In genomic region chr1:197343663-197344273, GRCh38 we compare ENCODE assay signal across 15 cellular contexts.
"Had no signal": no experiment of that assay in that cellular context is flagged by ENCODE, and none has a peak within 500 bp of the region (broad histone marks: within the 10 kb centered on the region; RNA-seq: fewer than 3 reads in every experiment).

No MANE protein-coding gene starts in this region.

- FAIRE-seq: keratinocyte had no signal

- H3K27me3 ChIP-seq: ascending aorta, cardiac muscle cell, gastroesophageal sphincter, right atrium auricular region had no signal

- H3K36me3 ChIP-seq: ascending aorta, cardiac muscle cell, gastroesophageal sphincter, right atrium auricular region, WERI-Rb-1 had no signal

- ATAC-seq: activated CD4-positive, alpha-beta T cell treated with anti-CD3 and anti-CD28 coated beads for 36 hours; gastroesophageal sphincter; stimulated activated naive B cell treated with anti-CD40 and anti-IgM and Interleukin-4, amounts not matched to agents 10 μg/mL and 1 μg/mL and 100 μg/mL, for 72 hours had no signal

- H3K4me3 ChIP-seq: ascending aorta, cardiac muscle cell, gastroesophageal sphincter, right atrium auricular region had no signal

- DNase-seq: activated CD4-positive, alpha-beta memory T cell treated with anti-CD3 and anti-CD28 coated beads, Interleukin-2, amount 10 ng/mL, durations not matched to agents 7 days and 5 days; activated CD4-positive, alpha-beta T cell treated with anti-CD3 and anti-CD28 coated beads for 36 hours; activated gamma-delta T cell treated with Interleukin-2 at 50 U/mL for 16 hours; activated naive CD8-positive, alpha-beta T cell treated with anti-CD3 and anti-CD28 coated beads, Interleukin-2, amount 10 ng/mL, durations not matched to agents 7 days and 5 days; activated T-cell treated with anti-CD3 and anti-CD28 coated beads, Interleukin-2, amount 50 U/mL, for 48 hours; stimulated activated CD4-positive, alpha-beta T cell treated with anti-CD3 and anti-CD28 coated beads, Interleukin-2, amount 100 ng/mL, for 24 hours; stimulated activated naive B cell treated with anti-CD40 and anti-IgM and Interleukin-4, amounts not matched to agents 10 μg/mL and 1 μg/mL and 100 μg/mL, for 72 hours; T-helper 1 cell; trophoblast cell; WERI-Rb-1 had no signal

- H3K27ac ChIP-seq: ascending aorta, cardiac muscle cell, gastroesophageal sphincter, right atrium auricular region, WERI-Rb-1 had no signal

- H3K9me3 ChIP-seq: ascending aorta, gastroesophageal sphincter, right atrium auricular region had no signal

- H3K4me1 ChIP-seq: ascending aorta, gastroesophageal sphincter, right atrium auricular region had no signal
